In genomic region chr1:13749543-13750307, GRCh38 we compare ENCODE assay signal across 8 cellular contexts. TPM values are rescaled to one million over a fixed set of nuclear protein-coding genes. Genes with fewer than 3 reads are reported as not detected.
A peak's percentile ranks its signal among the peaks of the same experiment; 100 is the strongest.
DNase-seq lines count a peak whose midpoint lies in the region; ATAC-seq and TF ChIP-seq lines count a peak whose summit lies in the region.

No MANE protein-coding gene starts in this region.

- peak overlapping the region; percentile 92 to 98 (median 96) for H3K27ac Mint-ChIP-seq in naive B cell

- H3K4me1 ChIP-seq in thoracic aorta (ENCODE audit: control insufficient read depth in 1 of 2, low read depth in 2 of 2) = peaks cover 34 to 46% of the 10 kb centered on the region in 2 donors

- peak overlapping the region; percentile 93 to 95 for H3K27ac ChIP-seq in thoracic aorta

- H3K9me3 ChIP-seq in thoracic aorta = no peaks in the 10 kb centered on the region

- no peaks in the 10 kb centered on the region for H3K36me3 ChIP-seq in thoracic aorta

- no peaks in the 10 kb centered on the region for H3K9me3 Mint-ChIP-seq in naive B cell

- H3K27me3 ChIP-seq in thoracic aorta (replicated peaks; ENCODE audit: insufficient read depth) = no peaks in the 10 kb centered on the region

- no peak for TF ChIP-seq CTCF in LNCaP clone FGC (IDR thresholded peaks at IDR 0.05; ENCODE audit: control insufficient read depth, extremely low read depth, insufficient read depth)
- TF ChIP-seq CTCF in epithelial cell of proximal tubule (conservative IDR thresholded peaks at IDR 0.05; ENCODE audit: low read depth, low read length) = no peak
- TF ChIP-seq CTCF in thoracic aorta (IDR thresholded peaks at IDR 0.05) = no peak

- peak overlapping the region; percentile 92 to 98 (median 97) for H3K4me3 Mint-ChIP-seq in naive B cell

- peaks cover 59 to 69% (median 62%) of the 10 kb centered on the region in 3 donors for H3K4me1 Mint-ChIP-seq in naive B cell

- H3K4me3 ChIP-seq in LNCaP clone FGC (ENCODE audit: low read depth, low read length) (peak overlapping the region; percentile 87), epithelial cell of proximal tubule (ENCODE audit: low read depth, low read length) (peak overlapping the region; percentile 77), thoracic aorta (peak overlapping the region; percentile 94)

- H3K36me3 Mint-ChIP-seq in naive B cell = peaks cover 12 to 19% of the 10 kb centered on the region in 2 donors

- ATAC-seq in GM21825 (IDR thresholded peaks at IDR 0.05; ENCODE audit: unreplicated experiment) = peak; percentile 10
- ATAC-seq in naive B cell (ENCODE audit: low read depth in 2 of 2) = peak; percentile 14 to 17
- peak; percentile 72 for ATAC-seq in thoracic aorta (ENCODE audit: insufficient number of reproducible peaks, low FRiP score, low read depth)
- no peak for ATAC-seq in HG02678 (IDR thresholded peaks at IDR 0.05; ENCODE audit: unreplicated experiment)

- H3K27me3 Mint-ChIP-seq in naive B cell = no peaks in the 10 kb centered on the region

- DNase-seq in EL = peak; percentile 57
- no peak for DNase-seq in LNCaP clone FGC (ENCODE audit: low read depth)
- peak; percentile 27 to 28 for DNase-seq in activated CD4-positive, alpha-beta T cell treated with anti-CD3 and anti-CD28 coated beads, Interleukin-2, amount 50 U/mL, for 24 hours (ENCODE audit: low read depth in 1 of 2, low spot score in 1 of 2)
- no peak for DNase-seq in epithelial cell of proximal tubule (ENCODE audit: low read depth)
- DNase-seq in naive B cell = peak; percentile 55
- DNase-seq in thoracic aorta (ENCODE audit: low spot score) = peak; percentile 33

RNA-seq across cellular contexts. Expression of gene PRDM2, which starts 49.7 kb away (rescaled TPM):
- total RNA-seq in epithelial cell of proximal tubule (10.3 and 12.5 TPM in 2 replicates), thoracic aorta (10 to 100 TPM; 43.0 to 45.4 TPM)
- polyA plus RNA-seq in naive B cell (ENCODE audit: low read depth in 6 of 6) = 10 to 100 TPM; 18.4 to 49.1 (median 35.3) TPM

Comparison
In these comparisons a context has a peak if more than half of its experiments do, and no peak if none do; other contexts are left out.
1. DNase-seq: peak in EL (single experiment), activated CD4-positive, alpha-beta T cell treated with anti-CD3 and anti-CD28 coated beads, Interleukin-2, amount 50 U/mL, for 24 hours (2 of 2), naive B cell (single experiment) and thoracic aorta (single experiment); none in LNCaP clone FGC (single experiment) and epithelial cell of proximal tubule (single experiment).
2. Peak in every context shown above with its lines, with median percentiles within 50 percentile points of each other: H3K4me3 ChIP-seq.